ENCODE assay signal across 12 cellular contexts in genomic region chr11:35147273-35147672, GRCh38. TPM values are rescaled to one million over a fixed set of nuclear protein-coding genes. Genes with fewer than 3 reads are reported as not detected.
A peak's percentile ranks its signal among the peaks of the same experiment; 100 is the strongest.
DNase-seq lines count a peak whose midpoint lies in the region; ATAC-seq, FAIRE-seq and TF ChIP-seq lines count a peak whose summit lies in the region.
"Had no signal": no experiment of that assay in that cellular context is flagged by ENCODE, and none has a peak within 500 bp of the region (broad histone marks: within the 10 kb centered on the region; RNA-seq: fewer than 3 reads in every experiment).

No MANE protein-coding gene starts in this region.

- DNase-seq in activated naive CD4-positive, alpha-beta T cell treated with anti-CD3 and anti-CD28 coated beads for 36 hours, result no peak
- no peak for DNase-seq in activated naive CD4-positive, alpha-beta T cell (lab: John Stamatoyannopoulos, UW)
- DNase-seq in RWPE2 (ENCODE audit: low spot score) (no peak), esophagus squamous epithelium (lab: John Stamatoyannopoulos, UW) (no peak), uterus (no peak), D721Med (ENCODE audit: insufficient read length, low spot score) (no peak), NOMO-1 treated with DMSO at 0.1 percent for 48 hours (lab: John Stamatoyannopoulos, UW; ENCODE audit: unreplicated experiment) (no peak), NCI-H2227 (lab: John Stamatoyannopoulos, UW; ENCODE audit: unreplicated experiment) (no peak)
- DNase-seq: dermis blood vessel endothelial cell, NCI-H1105 treated with DMSO at 0.1 percent for 48 hours had no signal

- peaks cover 59% of the 10 kb centered on the region for H3K36me3 Mint-ChIP-seq in activated naive CD4-positive, alpha-beta T cell treated with anti-CD3 and anti-CD28 coated beads for 36 hours (ENCODE audit: low read depth)

- H3K4me1 Mint-ChIP-seq in activated naive CD4-positive, alpha-beta T cell treated with anti-CD3 and anti-CD28 coated beads for 36 hours (ENCODE audit: low read depth), result peaks cover 95% of the 10 kb centered on the region

- peak overlapping the region; percentile 55 for H3K4me3 Mint-ChIP-seq in activated naive CD4-positive, alpha-beta T cell treated with anti-CD3 and anti-CD28 coated beads for 36 hours

- TF ChIP-seq POLR2A in esophagus squamous epithelium (IDR thresholded peaks at IDR 0.05) (no peak), uterus (IDR thresholded peaks at IDR 0.05) (no peak)

- H3K27me3 Mint-ChIP-seq in activated naive CD4-positive, alpha-beta T cell treated with anti-CD3 and anti-CD28 coated beads for 36 hours (ENCODE audit: low read depth), result no peaks in the 10 kb centered on the region

- TF ChIP-seq CTCF in RWPE2 (IDR thresholded peaks at IDR 0.05; ENCODE audit: poor library complexity, severe bottlenecking) (no peak), esophagus squamous epithelium (IDR thresholded peaks at IDR 0.05) (no peak), uterus (IDR thresholded peaks at IDR 0.05) (no peak), D721Med (IDR thresholded peaks at IDR 0.05; ENCODE audit: insufficient read depth, missing control alignments) (no peak)

- peaks cover 52% of the 10 kb centered on the region for H3K4me1 ChIP-seq in RWPE2 (ENCODE audit: insufficient read depth, poor library complexity, severe bottlenecking)
- peaks cover 47 to 100% (median 76%) of the 10 kb centered on the region in 3 donors for H3K4me1 ChIP-seq in esophagus squamous epithelium
- H3K4me1 ChIP-seq in uterus, result peaks cover 0 to 9% of the 10 kb centered on the region in 2 donors

- H3K4me3 ChIP-seq in RWPE2 (ENCODE audit: severe bottlenecking) (no peak overlapping the region), esophagus squamous epithelium (no peak overlapping the region), uterus (no peak overlapping the region)

- FAIRE-seq in D721Med (lab: Jason Lieb, UNC), result no peak
- FAIRE-seq: GM12878, HepG2 had no signal

- no peaks in the 10 kb centered on the region for H3K9me3 Mint-ChIP-seq in activated naive CD4-positive, alpha-beta T cell treated with anti-CD3 and anti-CD28 coated beads for 36 hours

- H3K27ac ChIP-seq in RWPE2 (ENCODE audit: poor library complexity, severe bottlenecking) (peak overlapping the region; percentile 96), esophagus squamous epithelium (peak overlapping the region; percentile 90 to 99 (median 95)), uterus (peak overlapping the region; percentile 3 to 13)

- H3K27ac Mint-ChIP-seq in activated naive CD4-positive, alpha-beta T cell treated with anti-CD3 and anti-CD28 coated beads for 36 hours, result peak overlapping the region; percentile 96

- H3K9me3 ChIP-seq in RWPE2 (ENCODE audit: severe bottlenecking) (no peaks in the 10 kb centered on the region), esophagus squamous epithelium (no peaks in the 10 kb centered on the region), uterus (no peaks in the 10 kb centered on the region)

- CTCF ChIA-PET in activated naive CD4-positive, alpha-beta T cell treated with anti-CD3 and anti-CD28 coated beads for 36 hours (lab: Charles Lee), result interaction anchor here (1.1 to 2.9 kb wide), 6 partner anchors 8 to 118 kb away, joined by 3 to 26 read pairs (median 4); no protein-coding TSS in a partner anchor

- H3K27me3 ChIP-seq in RWPE2 (ENCODE audit: insufficient read depth, poor library complexity, severe bottlenecking) (no peaks in the 10 kb centered on the region), esophagus squamous epithelium (no peaks in the 10 kb centered on the region), uterus (no peaks in the 10 kb centered on the region)

- ATAC-seq in RWPE2 (ENCODE audit: low read depth), result no peak
- ATAC-seq: GM12878, HepG2 had no signal

- peaks cover 85% of the 10 kb centered on the region for H3K36me3 ChIP-seq in RWPE2 (ENCODE audit: low read depth)
- peaks cover 0 to 34% (median 0%) of the 10 kb centered on the region in 3 donors for H3K36me3 ChIP-seq in esophagus squamous epithelium
- no peaks in the 10 kb centered on the region for H3K36me3 ChIP-seq in uterus

- intact Hi-C loops in activated naive CD4-positive, alpha-beta T cell treated with anti-CD3 and anti-CD28 coated beads for 36 hours (cut with micrococcal nuclease), result loop anchor here (10.0 kb wide), 3 partner anchors 448 to 1252 kb away; partner anchors contain the start of gene LMO2
- intact Hi-C loops in esophagus squamous epithelium (cut with DNase I), result loop anchor here (10.0 kb wide), 1 partner anchor 62 kb away; no protein-coding TSS in a partner anchor
- intact Hi-C loops in uterus (cut with DNase I; ENCODE audit: low total_unique reads), result no loop called here

RNA-seq across cellular contexts. Expression of gene CD44, which starts 8.3 kb away (rescaled TPM):
- 100 to 1,000 TPM; 389 to 405 TPM for total RNA-seq in activated naive CD4-positive, alpha-beta T cell treated with anti-CD3 and anti-CD28 coated beads for 36 hours
- 100 to 1,000 TPM; 418 to 565 (median 463) TPM for total RNA-seq in esophagus squamous epithelium
- total RNA-seq in uterus, result 100 to 1,000 TPM; 135 to 636 (median 397) TPM

Comparison
In these comparisons a context has a peak if more than half of its experiments do, and no peak if none do; other contexts are left out.
1. H3K27ac ChIP-seq: peak in every context shown above with its lines; median percentile 96 in RWPE2; 95 in esophagus squamous epithelium; 8 in uterus.